ENCODE assay signal across 23 cellular contexts in the genomic region with DNA sequence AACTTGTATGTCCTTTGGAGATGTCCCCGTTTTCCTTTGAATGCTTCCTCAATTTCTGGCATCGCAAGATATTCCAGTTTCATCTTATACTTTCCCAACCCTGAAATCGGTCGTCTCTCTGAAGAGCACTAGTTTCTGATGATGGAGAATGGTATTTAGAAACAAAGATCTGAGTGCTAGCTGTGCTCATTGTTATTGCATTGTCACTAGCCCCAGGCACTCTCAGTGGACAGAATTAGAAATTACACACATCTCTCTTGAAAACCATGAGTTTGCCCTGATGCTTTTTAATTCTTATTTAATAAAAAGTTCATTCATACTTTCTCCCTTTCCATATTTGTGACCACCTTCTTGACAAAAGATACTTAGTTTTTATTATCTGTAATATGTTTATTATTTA.
A peak's percentile ranks its signal among the peaks of the same experiment; 100 is the strongest.
DNase-seq lines count a peak whose midpoint lies in the region; ATAC-seq and TF ChIP-seq lines count a peak whose summit lies in the region.
"Had no signal": no experiment of that assay in that cellular context is flagged by ENCODE, and none has a peak within 500 bp of the region (broad histone marks: within the 10 kb centered on the region; RNA-seq: fewer than 3 reads in every experiment).

No MANE protein-coding gene starts in this region.

- CTCF ChIA-PET in SK-N-SH (lab: Yijun Ruan, JAX), result no interaction called here

- DNase-seq in SK-N-SH, result no peak
- DNase-seq in SK-MEL-5 (ENCODE audit: low read depth, low spot score), result peak; percentile 28
- no peak for DNase-seq in fibroblast of lung (ENCODE audit: low read depth in 2 of 2)
- DNase-seq in NCI-H2227 treated with DMSO at 0.1 percent for 48 hours (lab: John Stamatoyannopoulos, UW), result no peak
- no peak for DNase-seq in cerebellum (ENCODE audit: low spot score)
- no peak for DNase-seq in stimulated activated CD4-positive, alpha-beta T cell treated with anti-CD3 and anti-CD28 coated beads, Interleukin-4, amount 100 ng/mL, for 1 hour
- DNase-seq: 8988T; activated CD4-positive, alpha-beta T cell treated with anti-CD3 and anti-CD28 coated beads for 1 hour; activated naive CD4-positive, alpha-beta T cell treated with anti-CD3 and anti-CD28 coated beads, Interleukin-2, amount 50 U/mL, for 16 hours; activated T-cell treated with anti-CD3 and anti-CD28 coated beads, Interleukin-2, amount 50 U/mL, for 72 hours; aorta; Caco-2; effector CD8-positive, alpha-beta T cell; head of caudate nucleus; midbrain; NCI-H1694; NCI-H226; stimulated activated CD4-positive, alpha-beta T cell treated with anti-CD3 and anti-CD28 coated beads, Interleukin-2, amount 100 ng/mL, for 24 hours; stimulated activated naive CD8-positive, alpha-beta T cell treated with anti-CD3 and anti-CD28 coated beads, Interleukin-15, Interleukin-2, amounts not matched to agents 100 U/mL and 50 U/mL, for 24 hours; transverse colon had no signal

- H3K9me3 ChIP-seq in SK-N-SH (no peaks in the 10 kb centered on the region), fibroblast of lung (ENCODE audit: control insufficient read depth, insufficient read depth, low read depth, low read length) (no peaks in the 10 kb centered on the region)
- H3K9me3 ChIP-seq: BLaER1, Caco-2, transverse colon had no signal

- WGBS in SK-N-SH (ENCODE audit: low lambda C conversion rate), result 76% methylated on average over 4 of the region's 4 CpGs

- no peaks in the 10 kb centered on the region for H3K9me2 ChIP-seq in SK-N-SH

- no peaks in the 10 kb centered on the region for H3K27me3 ChIP-seq in SK-N-SH (ENCODE audit: insufficient read depth)
- no peaks in the 10 kb centered on the region for H3K27me3 ChIP-seq in fibroblast of lung (ENCODE audit: control insufficient read depth, insufficient read depth, low read length)
- H3K27me3 ChIP-seq: BLaER1, transverse colon had no signal

- H3K9ac ChIP-seq in SK-N-SH (no peak overlapping the region; the same call in 1 of the 2 replicates), fibroblast of lung (ENCODE audit: insufficient read depth, low read length) (no peak overlapping the region)
- H3K9ac ChIP-seq: BLaER1 had no signal

- TF ChIP-seq RAD21 in SK-N-SH (IDR thresholded peaks at IDR 0.05; ENCODE audit: low read length), result no peak

- H3K36me3 ChIP-seq in SK-N-SH (replicated peaks in 1 of 2; ENCODE audit: control insufficient read depth in 1 of 2, insufficient read depth in 2 of 2, low read length in 1 of 2) (peaks cover 34 to 55% of the 10 kb centered on the region in 2 experiments), fibroblast of lung (ENCODE audit: control insufficient read depth, insufficient read depth, low read length) (peaks cover 17% of the 10 kb centered on the region)

- H3K79me2 ChIP-seq in SK-N-SH (ENCODE audit: insufficient read depth) (peaks cover 100% of the 10 kb centered on the region), fibroblast of lung (ENCODE audit: control insufficient read depth, insufficient read depth, low read length) (peaks cover 91% of the 10 kb centered on the region)

- no peak for TF ChIP-seq CTCF in SK-N-SH (IDR thresholded peaks at IDR 0.05)
- peak in 1 of 2 donors; percentile 17 for TF ChIP-seq CTCF in fibroblast of lung (conservative IDR thresholded peaks at IDR 0.05 in 1 of 2, IDR thresholded peaks at IDR 0.05 in 1 of 2; ENCODE audit: low read depth in 1 of 2, low read length in 2 of 2)

- H3K4me1 ChIP-seq in SK-N-SH (ENCODE audit: control insufficient read depth in 1 of 2, insufficient read depth in 2 of 2, low read depth in 1 of 2, low read length in 1 of 2), result peaks cover 4 to 40% of the 10 kb centered on the region in 2 experiments; a peak in 3 of 4 replicates
- H3K4me1 ChIP-seq in fibroblast of lung (ENCODE audit: control insufficient read depth, extremely low read depth, insufficient read depth, low read length), result peaks cover 23% of the 10 kb centered on the region

- H3K4me3 ChIP-seq in SK-N-SH (ENCODE audit: low read depth in 2 of 2, low read length in 1 of 2), result no peak overlapping the region
- H3K4me3 ChIP-seq in fibroblast of lung (replicated peaks in 1 of 4; ENCODE audit: control extremely low read depth in 1 of 4, insufficient read depth in 1 of 4, low read depth in 3 of 4, low read length in 4 of 4), result no peak overlapping the region
- H3K4me3 ChIP-seq: BLaER1, transverse colon had no signal

- POLR2A ChIA-PET in SK-N-SH (lab: Yijun Ruan, JAX), result no interaction called here

- no peak for TF ChIP-seq EP300 in SK-N-SH (IDR thresholded peaks at IDR 0.05; ENCODE audit: borderline replicate concordance in 1 of 2, low read depth in 1 of 2, low read length in 1 of 2)

- no peak for ATAC-seq in SK-N-SH treated with all-trans-retinoic acid at 6 μM for 48 hours
- ATAC-seq in GM19397 (IDR thresholded peaks at IDR 0.05; ENCODE audit: unreplicated experiment), result no peak
- ATAC-seq: activated T-cell treated with anti-CD3 and anti-CD28 coated beads, Interleukin-2, amount 50 U/mL, for 72 hours; stimulated activated naive CD8-positive, alpha-beta T cell treated with anti-CD3 and anti-CD28 coated beads, Interleukin-15, Interleukin-2, amounts not matched to agents 100 U/mL and 50 U/mL, for 24 hours had no signal

- H3K4me2 ChIP-seq in SK-N-SH (peak overlapping the region; percentile 64; the same call in 1 of the 2 replicates), fibroblast of lung (ENCODE audit: extremely low read depth, insufficient read depth, low read length) (no peak overlapping the region)
- H3K4me2 ChIP-seq: BLaER1 had no signal

- H2AFZ ChIP-seq in SK-N-SH (ENCODE audit: low read depth) (no peak overlapping the region), fibroblast of lung (ENCODE audit: low read length) (no peak overlapping the region)

- in situ Hi-C loops in SK-MEL-5 (cut with HindIII; ENCODE audit: low pct_unique_long_range_greater_than_20kb, low sequenced_read_pairs), result no loop called here

- peaks cover 23% of the 10 kb centered on the region for H3F3A ChIP-seq in SK-N-SH (replicated peaks; ENCODE audit: insufficient read depth)

- H4K20me1 ChIP-seq in SK-N-SH (ENCODE audit: insufficient read depth) (peaks cover 100% of the 10 kb centered on the region), fibroblast of lung (ENCODE audit: control insufficient read depth, extremely low read depth, insufficient read depth, low read length) (no peaks in the 10 kb centered on the region)
- H4K20me1 ChIP-seq: BLaER1 had no signal

- H3K27ac ChIP-seq in SK-N-SH (ENCODE audit: low read depth in 2 of 2, low read length in 1 of 2), result peak overlapping the region in 1 of 2 experiments; percentile 81; a peak in 2 of 4 replicates
- H3K27ac ChIP-seq in fibroblast of lung (ENCODE audit: insufficient read depth, low read length), result peak overlapping the region; percentile 69
- H3K27ac ChIP-seq: BLaER1 had no signal

TF ChIP-seq in SK-N-SH, 30 proteins besides CTCF, POLR2A, EP300 and RAD21 (continues in another document):
- no peak for TF ChIP-seq MEF2A (IDR thresholded peaks at IDR 0.05; ENCODE audit: borderline replicate concordance, low read depth)
- TF ChIP-seq, protein P1, sequence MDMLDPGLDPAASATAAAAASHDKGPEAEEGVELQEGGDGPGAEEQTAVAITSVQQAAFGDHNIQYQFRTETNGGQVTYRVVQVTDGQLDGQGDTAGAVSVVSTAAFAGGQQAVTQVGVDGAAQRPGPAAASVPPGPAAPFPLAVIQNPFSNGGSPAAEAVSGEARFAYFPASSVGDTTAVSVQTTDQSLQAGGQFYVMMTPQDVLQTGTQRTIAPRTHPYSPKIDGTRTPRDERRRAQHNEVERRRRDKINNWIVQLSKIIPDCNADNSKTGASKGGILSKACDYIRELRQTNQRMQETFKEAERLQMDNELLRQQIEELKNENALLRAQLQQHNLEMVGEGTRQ (IDR thresholded peaks at IDR 0.05; ENCODE audit: borderline replicate concordance, low read depth, low read length), result no peak
- TF ChIP-seq, protein P2, sequence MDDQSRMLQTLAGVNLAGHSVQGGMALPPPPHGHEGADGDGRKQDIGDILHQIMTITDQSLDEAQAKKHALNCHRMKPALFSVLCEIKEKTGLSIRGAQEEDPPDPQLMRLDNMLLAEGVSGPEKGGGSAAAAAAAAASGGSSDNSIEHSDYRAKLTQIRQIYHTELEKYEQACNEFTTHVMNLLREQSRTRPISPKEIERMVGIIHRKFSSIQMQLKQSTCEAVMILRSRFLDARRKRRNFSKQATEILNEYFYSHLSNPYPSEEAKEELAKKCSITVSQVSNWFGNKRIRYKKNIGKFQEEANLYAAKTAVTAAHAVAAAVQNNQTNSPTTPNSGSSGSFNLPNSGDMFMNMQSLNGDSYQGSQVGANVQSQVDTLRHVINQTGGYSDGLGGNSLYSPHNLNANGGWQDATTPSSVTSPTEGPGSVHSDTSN (IDR thresholded peaks at IDR 0.05), result no peak
- TF ChIP-seq SIN3A (IDR thresholded peaks at IDR 0.05; ENCODE audit: borderline replicate concordance, low read depth, low read length), result no peak

TF ChIP-seq in SK-N-SH treated with all-trans-retinoic acid at 6 μM for 48 hours, 23 proteins besides CTCF, POLR2A, EP300 and RAD21 (continues in another document):
- no peak for TF ChIP-seq SNAI2 (CRISPR knock-in tag; IDR thresholded peaks at IDR 0.05)
- TF ChIP-seq, protein P3, sequence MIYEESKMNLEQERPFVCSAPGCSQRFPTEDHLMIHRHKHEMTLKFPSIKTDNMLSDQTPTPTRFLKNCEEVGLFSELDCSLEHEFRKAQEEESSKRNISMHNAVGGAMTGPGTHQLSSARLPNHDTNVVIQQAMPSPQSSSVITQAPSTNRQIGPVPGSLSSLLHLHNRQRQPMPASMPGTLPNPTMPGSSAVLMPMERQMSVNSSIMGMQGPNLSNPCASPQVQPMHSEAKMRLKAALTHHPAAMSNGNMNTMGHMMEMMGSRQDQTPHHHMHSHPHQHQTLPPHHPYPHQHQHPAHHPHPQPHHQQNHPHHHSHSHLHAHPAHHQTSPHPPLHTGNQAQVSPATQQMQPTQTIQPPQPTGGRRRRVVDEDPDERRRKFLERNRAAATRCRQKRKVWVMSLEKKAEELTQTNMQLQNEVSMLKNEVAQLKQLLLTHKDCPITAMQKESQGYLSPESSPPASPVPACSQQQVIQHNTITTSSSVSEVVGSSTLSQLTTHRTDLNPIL (CRISPR knock-in tag; IDR thresholded peaks at IDR 0.05; ENCODE audit: low read depth), result no peak
- no peak for TF ChIP-seq TOX (CRISPR knock-in tag; IDR thresholded peaks at IDR 0.05; ENCODE audit: borderline replicate concordance)
- no peak for TF ChIP-seq ZNF565 (CRISPR knock-in tag; conservative IDR thresholded peaks at IDR 0.05; ENCODE audit: low read depth)
- TF ChIP-seq ESRRG (CRISPR knock-in tag; IDR thresholded peaks at IDR 0.05), result no peak
